In genomic region chr6:113672691-113673149, GRCh38 we compare ENCODE assay signal across 10 cellular contexts.
DNase-seq lines count a peak whose midpoint lies in the region; ATAC-seq, FAIRE-seq and TF ChIP-seq lines count a peak whose summit lies in the region.
"Had no signal": no experiment of that assay in that cellular context is flagged by ENCODE, and none has a peak within 500 bp of the region (broad histone marks: within the 10 kb centered on the region; RNA-seq: fewer than 3 reads in every experiment).

No MANE protein-coding gene starts in this region.

- FAIRE-seq in urothelium cell line (lab: Jason Lieb, UNC) = no peak

- H3K27ac ChIP-seq in left lung (peak overlapping the region; percentile 46 to 50), upper lobe of right lung (peak overlapping the region; percentile 37)
- H3K27ac ChIP-seq: BLaER1 treated with 17β-estradiol and CSF1 and Interleukin-3, amounts not matched to agents 10 nM and 100 nM had no signal

- H3K27me3 ChIP-seq in left lung (no peaks in the 10 kb centered on the region), upper lobe of right lung (no peaks in the 10 kb centered on the region)
- H3K27me3 ChIP-seq: BLaER1 treated with 17β-estradiol and CSF1 and Interleukin-3, amounts not matched to agents 10 nM and 100 nM had no signal

- ATAC-seq in left lung = peak; percentile 63
- ATAC-seq in upper lobe of right lung = peak; percentile 73
- no peak for ATAC-seq in GM18502 (IDR thresholded peaks at IDR 0.05; ENCODE audit: poor library complexity, unreplicated experiment)

- TF ChIP-seq CTCF in brain (conservative IDR thresholded peaks at IDR 0.05) = no peak
- no peak for TF ChIP-seq CTCF in left lung (IDR thresholded peaks at IDR 0.05)
- no peak for TF ChIP-seq CTCF in upper lobe of right lung (IDR thresholded peaks at IDR 0.05)

- peaks cover 61% of the 10 kb centered on the region for H3K4me1 Mint-ChIP-seq in brain

- H3K36me3 Mint-ChIP-seq in brain = no peaks in the 10 kb centered on the region

- intact Hi-C loops in left lung (cut with DNase I) = no loop called here
- intact Hi-C loops in upper lobe of right lung (cut with DNase I) = no loop called here

- H3K4me3 ChIP-seq in left lung = no peak overlapping the region
- peak overlapping the region; percentile 12 for H3K4me3 ChIP-seq in upper lobe of right lung
- H3K4me3 ChIP-seq: BLaER1 treated with 17β-estradiol and CSF1 and Interleukin-3, amounts not matched to agents 10 nM and 100 nM had no signal

- H3K9me3 Mint-ChIP-seq in brain = peaks cover 0 to 5% (median 0%) of the 10 kb centered on the region in 5 experiments

- H3K4me1 ChIP-seq in left lung = peaks cover 3 to 20% of the 10 kb centered on the region in 2 donors
- H3K4me1 ChIP-seq in upper lobe of right lung = peaks cover 21% of the 10 kb centered on the region

- peaks cover 2% of the 10 kb centered on the region for H3K27me3 Mint-ChIP-seq in brain

- peak overlapping the region; percentile 12 to 66 (median 36) for H3K4me3 Mint-ChIP-seq in brain

- H3K9me3 ChIP-seq in left lung = no peaks in the 10 kb centered on the region
- no peaks in the 10 kb centered on the region for H3K9me3 ChIP-seq in upper lobe of right lung
- H3K9me3 ChIP-seq: BLaER1 treated with 17β-estradiol and CSF1 and Interleukin-3, amounts not matched to agents 10 nM and 100 nM had no signal

- DNase-seq in NCI-H2227 (lab: John Stamatoyannopoulos, UW; ENCODE audit: unreplicated experiment) (peak; percentile 14), NCI-H2227 treated with DMSO at 0.1 percent for 48 hours (lab: John Stamatoyannopoulos, UW) (no peak), left lung (peak in 1 of 2 donors; percentile 50), upper lobe of right lung (peak; percentile 67), urothelium cell line (ENCODE audit: low spot score) (no peak)
- no peak for DNase-seq in activated CD8-positive, alpha-beta memory T cell treated with anti-CD3 and anti-CD28 coated beads, Interleukin-2, amount 50 U/mL, for 4 hours
- DNase-seq: cortex of kidney had no signal

- H3K36me3 ChIP-seq in left lung (no peaks in the 10 kb centered on the region), upper lobe of right lung (no peaks in the 10 kb centered on the region)
- H3K36me3 ChIP-seq: BLaER1 treated with 17β-estradiol and CSF1 and Interleukin-3, amounts not matched to agents 10 nM and 100 nM had no signal

- H3K27ac Mint-ChIP-seq in brain = peak overlapping the region; percentile 12 to 55 (median 40)

Comparison
In these comparisons a context has a peak if more than half of its experiments do, and no peak if none do; other contexts are left out.
1. DNase-seq: peak in NCI-H2227 (single experiment) and upper lobe of right lung (single experiment); none in NCI-H2227 treated with DMSO at 0.1 percent for 48 hours (single experiment), urothelium cell line (single experiment) and activated CD8-positive, alpha-beta memory T cell treated with anti-CD3 and anti-CD28 coated beads, Interleukin-2, amount 50 U/mL, for 4 hours (single experiment).